ENCODE assay signal across 21 cellular contexts in the genomic region with DNA sequence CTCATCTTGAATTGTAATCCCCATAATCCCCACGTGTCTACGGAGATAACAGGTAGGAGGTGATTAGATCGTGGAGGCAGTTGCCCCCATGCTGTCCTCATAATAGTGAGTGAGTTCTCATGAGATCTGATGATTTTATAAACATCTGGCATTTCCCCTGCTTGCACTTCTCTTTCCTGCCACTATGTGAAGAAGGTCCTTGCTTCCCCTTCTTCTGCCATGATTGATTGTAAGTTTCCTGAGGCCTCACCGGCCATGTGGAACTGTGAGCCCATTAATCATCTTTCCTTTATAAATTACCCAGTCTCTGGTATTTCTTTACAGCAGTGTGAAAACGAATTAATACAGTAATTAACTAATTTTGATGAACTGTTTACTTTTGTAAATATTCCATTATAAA.
"Had no signal": no experiment of that assay in that cellular context is flagged by ENCODE, and none has a peak within 500 bp of the region (broad histone marks: within the 10 kb centered on the region; RNA-seq: fewer than 3 reads in every experiment).

No MANE protein-coding gene starts in this region.

- H3K4me1 ChIP-seq: body of pancreas, gastrocnemius medialis, heart left ventricle, right lobe of liver, tibial nerve, uterus had no signal

- H3K27ac ChIP-seq: body of pancreas, gastrocnemius medialis, heart left ventricle, ovary, right lobe of liver, tibial nerve, uterus had no signal

- H3K4me1 Mint-ChIP-seq: activated naive CD8-positive, alpha-beta T cell treated with anti-CD3 and anti-CD28 coated beads for 36 hours; immature natural killer cell; memory B cell; naive thymus-derived CD4-positive, alpha-beta T cell had no signal

- H3K27me3 ChIP-seq: body of pancreas, gastrocnemius medialis, ovary, right lobe of liver, tibial nerve, uterus had no signal

- H3K27ac Mint-ChIP-seq: activated naive CD8-positive, alpha-beta T cell treated with anti-CD3 and anti-CD28 coated beads for 36 hours; immature natural killer cell; memory B cell; naive thymus-derived CD4-positive, alpha-beta T cell; stimulated activated naive CD8-positive, alpha-beta T cell treated with anti-CD3 and anti-CD28 coated beads, Interleukin-15, Interleukin-2, amounts not matched to agents 100 ng/mL and 50 ng/mL, for 24 hours had no signal

- H3K4me3 Mint-ChIP-seq: activated naive CD8-positive, alpha-beta T cell treated with anti-CD3 and anti-CD28 coated beads for 36 hours; immature natural killer cell; memory B cell; naive thymus-derived CD4-positive, alpha-beta T cell; stimulated activated naive CD8-positive, alpha-beta T cell treated with anti-CD3 and anti-CD28 coated beads, Interleukin-15, Interleukin-2, amounts not matched to agents 100 ng/mL and 50 ng/mL, for 24 hours had no signal

- DNase-seq: activated CD4-positive, alpha-beta T cell treated with anti-CD3 and anti-CD28 coated beads, Interleukin-2, amount 50 U/mL, for 4 hours; activated naive CD4-positive, alpha-beta T cell; activated naive CD8-positive, alpha-beta T cell treated with anti-CD3 and anti-CD28 coated beads for 36 hours; body of pancreas; caudate nucleus; gastrocnemius medialis; heart left ventricle; immature natural killer cell; kidney glomerular epithelial cell; left ventricle myocardium superior; mucosa of descending colon; naive thymus-derived CD4-positive, alpha-beta T cell; ovary; right lobe of liver; small intestine; stimulated activated CD4-positive, alpha-beta T cell treated with anti-CD3 and anti-CD28 coated beads, Interleukin-15, amount 100 ng/mL, for 24 hours; stimulated activated CD4-positive, alpha-beta T cell treated with anti-CD3 and anti-CD28 coated beads, Interleukin-2, amount 100 ng/mL, for 48 hours; uterus had no signal

- H3K27me3 Mint-ChIP-seq: memory B cell; stimulated activated naive CD8-positive, alpha-beta T cell treated with anti-CD3 and anti-CD28 coated beads, Interleukin-15, Interleukin-2, amounts not matched to agents 100 ng/mL and 50 ng/mL, for 24 hours had no signal

- H3K9me3 ChIP-seq: body of pancreas, gastrocnemius medialis, heart left ventricle, mucosa of descending colon, ovary, right lobe of liver, tibial nerve, uterus had no signal

- H3K36me3 Mint-ChIP-seq: activated naive CD8-positive, alpha-beta T cell treated with anti-CD3 and anti-CD28 coated beads for 36 hours; immature natural killer cell; memory B cell; naive thymus-derived CD4-positive, alpha-beta T cell had no signal

- H3K9me3 Mint-ChIP-seq: activated naive CD8-positive, alpha-beta T cell treated with anti-CD3 and anti-CD28 coated beads for 36 hours had no signal

- H3K36me3 ChIP-seq: gastrocnemius medialis, heart left ventricle, ovary, right lobe of liver, tibial nerve, uterus had no signal

- H3K4me3 ChIP-seq: body of pancreas, gastrocnemius medialis, heart left ventricle, mucosa of descending colon, ovary, right lobe of liver, tibial nerve, uterus had no signal
